In genomic region chr1:242178924-242179708, GRCh38 we compare ENCODE assay signal across 17 cellular contexts.
A peak's percentile ranks its signal among the peaks of the same experiment; 100 is the strongest.
DNase-seq lines count a peak whose midpoint lies in the region; ATAC-seq, FAIRE-seq and TF ChIP-seq lines count a peak whose summit lies in the region.
"Had no signal": no experiment of that assay in that cellular context is flagged by ENCODE, and none has a peak within 500 bp of the region (broad histone marks: within the 10 kb centered on the region; RNA-seq: fewer than 3 reads in every experiment).

No MANE protein-coding gene starts in this region.

- H3K9me3 Mint-ChIP-seq in GM23338: peaks cover 15% of the 10 kb centered on the region
- H3K9me3 Mint-ChIP-seq in activated CD8-positive, alpha-beta T cell treated with anti-CD3 and anti-CD28 coated beads for 36 hours: peaks cover 8% of the 10 kb centered on the region

- H3K36me3 ChIP-seq in GM23338 (ENCODE audit: insufficient read depth) (no peaks in the 10 kb centered on the region; the same call in 1 of the 2 replicates), iPS-18a (ENCODE audit: control insufficient read depth, low read depth, low read length) (no peaks in the 10 kb centered on the region), pancreas (no peaks in the 10 kb centered on the region)
- H3K36me3 ChIP-seq: heart left ventricle, left ventricle myocardium inferior had no signal

- TF ChIP-seq CTCF in GM23338 (conservative IDR thresholded peaks at IDR 0.05; ENCODE audit: low read depth in 2 of 2): no peak
- no peak for TF ChIP-seq CTCF in pancreas (IDR thresholded peaks at IDR 0.05)
- no peak for TF ChIP-seq CTCF in activated CD8-positive, alpha-beta T cell treated with anti-CD3 and anti-CD28 coated beads for 36 hours (IDR thresholded peaks at IDR 0.05)

- H3K4me2 ChIP-seq in GM23338: peak overlapping the region; percentile 25

- TF ChIP-seq POLR2A in GM18505 (IDR thresholded peaks at IDR 0.05; ENCODE audit: borderline replicate concordance, extremely low read depth, insufficient read depth, insufficient read length): no peak

- no peaks in the 10 kb centered on the region for H3K9me3 ChIP-seq in iPS-18a (ENCODE audit: control insufficient read depth, low read depth, low read length)
- no peaks in the 10 kb centered on the region for H3K9me3 ChIP-seq in pancreas
- H3K9me3 ChIP-seq: Caco-2 had no signal

- no peak overlapping the region for H2AFZ ChIP-seq in GM23338

- intact Hi-C loops in pancreas (cut with DNase I): no loop called here
- intact Hi-C loops in activated CD8-positive, alpha-beta T cell treated with anti-CD3 and anti-CD28 coated beads for 36 hours (cut with micrococcal nuclease): no loop called here

- H3K27ac Mint-ChIP-seq in GM23338: no peak overlapping the region
- H3K27ac Mint-ChIP-seq in activated CD8-positive, alpha-beta T cell treated with anti-CD3 and anti-CD28 coated beads for 36 hours: no peak overlapping the region
- H3K27ac Mint-ChIP-seq: activated T-helper 1 cell treated with anti-CD3 and anti-CD28 coated beads, Interleukin-12 subunit alpha, Interleukin-12 subunit beta, Interleukin-2, Interleukin-4 antibody, amounts not matched to agents 30 ng/mL and 10 ng/mL and 1 ng/mL, durations not matched to agents 14 hours and 24 hours and 36 hours; naive thymus-derived CD4-positive, alpha-beta T cell had no signal

- ATAC-seq in GM18505 (IDR thresholded peaks at IDR 0.05; ENCODE audit: unreplicated experiment) (peak; percentile 18), GM23338 (peak; percentile 87), GM21723 (IDR thresholded peaks at IDR 0.05; ENCODE audit: unreplicated experiment) (no peak), pancreas (no peak)
- ATAC-seq in activated CD8-positive, alpha-beta T cell treated with anti-CD3 and anti-CD28 coated beads for 36 hours: no peak
- ATAC-seq: heart left ventricle; naive thymus-derived CD4-positive, alpha-beta T cell had no signal

- WGBS in pancreas, 2 donors: 39 to 48% methylated on average over 8 of the region's 8 CpGs

- H3K4me3 Mint-ChIP-seq in GM23338: no peak overlapping the region
- no peak overlapping the region for H3K4me3 Mint-ChIP-seq in activated CD8-positive, alpha-beta T cell treated with anti-CD3 and anti-CD28 coated beads for 36 hours
- H3K4me3 Mint-ChIP-seq: activated T-helper 1 cell treated with anti-CD3 and anti-CD28 coated beads, Interleukin-12 subunit alpha, Interleukin-12 subunit beta, Interleukin-2, Interleukin-4 antibody, amounts not matched to agents 30 ng/mL and 10 ng/mL and 1 ng/mL, durations not matched to agents 14 hours and 24 hours and 36 hours; naive thymus-derived CD4-positive, alpha-beta T cell had no signal

- DNase-seq in GM23338 (ENCODE audit: low spot score): peak; percentile 43
- peak; percentile 82 for DNase-seq in NCI-H69 (lab: John Stamatoyannopoulos, UW)
- DNase-seq in DMS53 (lab: John Stamatoyannopoulos, UW): no peak
- no peak for DNase-seq in pancreas
- DNase-seq in activated CD8-positive, alpha-beta T cell treated with anti-CD3 and anti-CD28 coated beads for 36 hours: no peak
- DNase-seq: Caco-2; heart left ventricle; left ventricle myocardium inferior; naive thymus-derived CD4-positive, alpha-beta T cell; NCI-H1417 treated with DMSO at 0.1 percent for 48 hours; SIG-M5; stimulated activated CD4-positive, alpha-beta T cell treated with anti-CD3 and anti-CD28 coated beads, Interleukin-15, amount 100 ng/mL, for 24 hours; T-helper 9 cell had no signal

- H3K27me3 ChIP-seq in GM23338 (ENCODE audit: insufficient read depth): peaks cover 4% of the 10 kb centered on the region; the same call in 1 of the 2 replicates
- peaks cover 10% of the 10 kb centered on the region for H3K27me3 ChIP-seq in iPS-18a (ENCODE audit: control insufficient read depth, insufficient read depth, low read length)
- no peaks in the 10 kb centered on the region for H3K27me3 ChIP-seq in pancreas
- H3K27me3 ChIP-seq: heart left ventricle had no signal

- CTCF ChIA-PET in activated CD8-positive, alpha-beta T cell treated with anti-CD3 and anti-CD28 coated beads for 36 hours (lab: Charles Lee): no interaction called here

- peaks cover 16% of the 10 kb centered on the region; the same call in 2 of the 3 replicates for H3K36me3 Mint-ChIP-seq in GM23338 (ENCODE audit: low read depth)
- H3K36me3 Mint-ChIP-seq in activated CD8-positive, alpha-beta T cell treated with anti-CD3 and anti-CD28 coated beads for 36 hours (ENCODE audit: low read depth): no peaks in the 10 kb centered on the region
- H3K36me3 Mint-ChIP-seq: naive thymus-derived CD4-positive, alpha-beta T cell had no signal

- H3K4me1 Mint-ChIP-seq in GM23338: peaks cover 21% of the 10 kb centered on the region
- no peaks in the 10 kb centered on the region for H3K4me1 Mint-ChIP-seq in activated CD8-positive, alpha-beta T cell treated with anti-CD3 and anti-CD28 coated beads for 36 hours (ENCODE audit: low read depth)
- H3K4me1 Mint-ChIP-seq: naive thymus-derived CD4-positive, alpha-beta T cell had no signal

- peak overlapping the region; percentile 46 for H3K27ac ChIP-seq in GM23338 (ENCODE audit: low read depth)
- no peak overlapping the region for H3K27ac ChIP-seq in iPS-18a (ENCODE audit: low read length)
- no peak overlapping the region for H3K27ac ChIP-seq in pancreas
- H3K27ac ChIP-seq: heart left ventricle, left ventricle myocardium inferior had no signal

- FAIRE-seq in pancreas (lab: Jason Lieb, UNC): no peak

- peaks cover 2% of the 10 kb centered on the region for H3K27me3 Mint-ChIP-seq in GM23338 (ENCODE audit: insufficient read depth, low read depth, poor library complexity)
- H3K27me3 Mint-ChIP-seq in activated CD8-positive, alpha-beta T cell treated with anti-CD3 and anti-CD28 coated beads for 36 hours: peaks cover 2% of the 10 kb centered on the region
- H3K27me3 Mint-ChIP-seq: naive thymus-derived CD4-positive, alpha-beta T cell had no signal

- H3K9ac ChIP-seq in iPS-18a (ENCODE audit: low read length): no peak overlapping the region

- H3K4me1 ChIP-seq in GM23338 (ENCODE audit: insufficient read depth) (peaks cover 37% of the 10 kb centered on the region), iPS-18a (ENCODE audit: control insufficient read depth, low read depth, low read length) (peaks cover 21% of the 10 kb centered on the region), pancreas (no peaks in the 10 kb centered on the region)
- H3K4me1 ChIP-seq: Caco-2, heart left ventricle, left ventricle myocardium inferior had no signal

- no peaks in the 10 kb centered on the region for H3F3A ChIP-seq in GM23338 (replicated peaks; ENCODE audit: low read depth)

- H3K9me2 ChIP-seq in GM23338 (ENCODE audit: insufficient read depth): no peaks in the 10 kb centered on the region

- H3K4me3 ChIP-seq in GM23338 (no peak overlapping the region), iPS-18a (ENCODE audit: low read length) (peak overlapping the region; percentile 23), pancreas (no peak overlapping the region)
- H3K4me3 ChIP-seq: heart left ventricle, left ventricle myocardium inferior had no signal

- no peaks in the 10 kb centered on the region for H3K79me2 ChIP-seq in GM23338 (replicated peaks; ENCODE audit: insufficient read depth)

- H4K20me1 ChIP-seq in GM23338 (replicated peaks; ENCODE audit: insufficient read depth): no peaks in the 10 kb centered on the region

- POLR2A ChIA-PET in activated CD8-positive, alpha-beta T cell treated with anti-CD3 and anti-CD28 coated beads for 36 hours (lab: Charles Lee): no interaction called here

TF ChIP-seq in GM23338, 12 proteins besides CTCF, POLR2A, EP300 and RAD21:
- TF ChIP-seq NANOG (IDR thresholded peaks at IDR 0.05; ENCODE audit: borderline replicate concordance) (peak; percentile 78), STAT1 (IDR thresholded peaks at IDR 0.05; ENCODE audit: unreplicated experiment) (no peak), ETS1 (IDR thresholded peaks at IDR 0.05) (no peak)

Comparison
In these comparisons a context has a peak if more than half of its experiments do, and no peak if none do; other contexts are left out.
1. ATAC-seq: peak in GM18505 (single experiment) and GM23338 (single experiment); none in GM21723 (single experiment), pancreas (0 of 4) and activated CD8-positive, alpha-beta T cell treated with anti-CD3 and anti-CD28 coated beads for 36 hours (single experiment).
2. DNase-seq: peak in GM23338 (single experiment) and NCI-H69 (single experiment); none in DMS53 (single experiment), pancreas (0 of 6) and activated CD8-positive, alpha-beta T cell treated with anti-CD3 and anti-CD28 coated beads for 36 hours (single experiment).